11 cellular contexts compared by ENCODE assay signal in the genomic region with DNA sequence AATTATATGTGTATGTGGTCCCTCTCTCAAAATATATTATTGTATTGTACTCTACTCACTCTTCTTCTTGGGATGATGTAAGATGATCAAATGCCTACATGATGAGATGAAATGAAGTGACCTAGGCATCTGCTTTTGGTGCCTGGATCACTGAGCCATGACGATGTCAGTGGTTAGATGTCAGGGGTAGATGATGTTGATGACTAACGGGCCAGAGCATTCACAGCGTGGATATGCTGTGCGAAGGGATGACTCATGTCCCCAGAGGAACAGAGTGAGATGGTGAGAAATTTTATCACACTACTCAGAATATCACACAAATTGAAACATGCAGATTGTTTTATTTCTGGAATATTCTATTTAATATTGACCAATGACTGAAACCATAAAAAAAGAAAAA.
DNase-seq lines count a peak whose midpoint lies in the region; ATAC-seq, FAIRE-seq and TF ChIP-seq lines count a peak whose summit lies in the region.
"Had no signal": no experiment of that assay in that cellular context is flagged by ENCODE, and none has a peak within 500 bp of the region (broad histone marks: within the 10 kb centered on the region; RNA-seq: fewer than 3 reads in every experiment).

No MANE protein-coding gene starts in this region.

- peak; percentile 94 to 95 for ATAC-seq in stimulated activated naive B cell treated with anti-CD40 and anti-IgM and Interleukin-4, amounts not matched to agents 10 μg/mL and 1 μg/mL and 100 μg/mL, for 72 hours (replicated peaks)
- ATAC-seq in GM21381 (IDR thresholded peaks at IDR 0.05; ENCODE audit: unreplicated experiment): no peak
- ATAC-seq: WTC11 had no signal

- no peak for TF ChIP-seq POLR2A in GM12892 (IDR thresholded peaks at IDR 0.05; ENCODE audit: low read depth, low read length)

- no peaks in the 10 kb centered on the region for H3K36me3 Mint-ChIP-seq in chondrocyte (ENCODE audit: low read depth)
- no peaks in the 10 kb centered on the region for H3K36me3 Mint-ChIP-seq in stimulated activated naive B cell treated with anti-CD40 and anti-IgM and Interleukin-4, amounts not matched to agents 10 μg/mL and 1 μg/mL and 100 μg/mL, for 72 hours
- H3K36me3 Mint-ChIP-seq: WTC11 had no signal

- H3K4me1 Mint-ChIP-seq in chondrocyte (ENCODE audit: low read depth): peaks cover 10% of the 10 kb centered on the region
- H3K4me1 Mint-ChIP-seq in stimulated activated naive B cell treated with anti-CD40 and anti-IgM and Interleukin-4, amounts not matched to agents 10 μg/mL and 1 μg/mL and 100 μg/mL, for 72 hours: peaks cover 0 to 2% of the 10 kb centered on the region in 2 donors
- H3K4me1 Mint-ChIP-seq: nephron progenitor cell had no signal

- H3K27me3 Mint-ChIP-seq in chondrocyte (ENCODE audit: low read depth): peaks cover 2% of the 10 kb centered on the region
- H3K27me3 Mint-ChIP-seq in stimulated activated naive B cell treated with anti-CD40 and anti-IgM and Interleukin-4, amounts not matched to agents 10 μg/mL and 1 μg/mL and 100 μg/mL, for 72 hours: no peaks in the 10 kb centered on the region

- H3K9me3 Mint-ChIP-seq in chondrocyte (ENCODE audit: low read depth): peaks cover 3% of the 10 kb centered on the region
- peaks cover 7 to 9% of the 10 kb centered on the region in 2 donors for H3K9me3 Mint-ChIP-seq in stimulated activated naive B cell treated with anti-CD40 and anti-IgM and Interleukin-4, amounts not matched to agents 10 μg/mL and 1 μg/mL and 100 μg/mL, for 72 hours
- H3K9me3 Mint-ChIP-seq: nephron progenitor cell had no signal

- DNase-seq in NOMO-1 treated with DMSO at 0.1 percent for 48 hours (lab: John Stamatoyannopoulos, UW; ENCODE audit: unreplicated experiment) (peak; percentile 59), NOMO-1 treated with dmso at 0.1 percent for 144 hours (lab: John Stamatoyannopoulos, UW; ENCODE audit: unreplicated experiment) (no peak), NCI-H460 (ENCODE audit: extremely low read depth, low read depth) (peak; percentile 90), chondrocyte (ENCODE audit: low spot score) (no peak), GM12892 (ENCODE audit: insufficient read length) (no peak), EL (no peak)
- peak; percentile 6 for DNase-seq in stimulated activated naive B cell treated with anti-CD40 and anti-IgM and Interleukin-4, amounts not matched to agents 10 μg/mL and 1 μg/mL and 100 μg/mL, for 72 hours
- DNase-seq: adrenal gland, nephron progenitor cell had no signal

- no peak for TF ChIP-seq CTCF in chondrocyte (IDR thresholded peaks at IDR 0.05)

- no peak for FAIRE-seq in GM12892 (lab: Jason Lieb, UNC)

- no peak overlapping the region for H3K4me3 Mint-ChIP-seq in chondrocyte (ENCODE audit: unreplicated experiment)
- no peak overlapping the region for H3K4me3 Mint-ChIP-seq in stimulated activated naive B cell treated with anti-CD40 and anti-IgM and Interleukin-4, amounts not matched to agents 10 μg/mL and 1 μg/mL and 100 μg/mL, for 72 hours
- H3K4me3 Mint-ChIP-seq: nephron progenitor cell, WTC11 had no signal

- peak overlapping the region; percentile 81 for H3K27ac Mint-ChIP-seq in chondrocyte (ENCODE audit: unreplicated experiment)
- no peak overlapping the region for H3K27ac Mint-ChIP-seq in stimulated activated naive B cell treated with anti-CD40 and anti-IgM and Interleukin-4, amounts not matched to agents 10 μg/mL and 1 μg/mL and 100 μg/mL, for 72 hours
- H3K27ac Mint-ChIP-seq: nephron progenitor cell, WTC11 had no signal

Comparison
In these comparisons a context has a peak if more than half of its experiments do, and no peak if none do; other contexts are left out.
1. DNase-seq: peak in NOMO-1 treated with DMSO at 0.1 percent for 48 hours (single experiment), NCI-H460 (single experiment) and stimulated activated naive B cell treated with anti-CD40 and anti-IgM and Interleukin-4, amounts not matched to agents 10 μg/mL and 1 μg/mL and 100 μg/mL, for 72 hours (single experiment); none in NOMO-1 treated with dmso at 0.1 percent for 144 hours (single experiment), chondrocyte (single experiment), GM12892 (single experiment) and EL (single experiment).